In genomic region chr13:70339738-70340137, GRCh38 we compare ENCODE assay signal across 12 cellular contexts.
DNase-seq lines count a peak whose midpoint lies in the region; ATAC-seq, FAIRE-seq and TF ChIP-seq lines count a peak whose summit lies in the region.
"Had no signal": no experiment of that assay in that cellular context is flagged by ENCODE, and none has a peak within 500 bp of the region (broad histone marks: within the 10 kb centered on the region; RNA-seq: fewer than 3 reads in every experiment).

No MANE protein-coding gene starts in this region.

- no peaks in the 10 kb centered on the region for H3K27me3 ChIP-seq in IMR-90 (ENCODE audit: control insufficient read depth, insufficient read depth, low read length)
- H3K27me3 ChIP-seq in HepG2 (ENCODE audit: control insufficient read depth in 1 of 2, insufficient read depth in 2 of 2, low read length in 2 of 2), result no peaks in the 10 kb centered on the region
- H3K27me3 ChIP-seq: upper lobe of right lung had no signal

- H4K20me1 ChIP-seq in IMR-90 (ENCODE audit: insufficient read depth, low read length) (no peaks in the 10 kb centered on the region), HepG2 (ENCODE audit: insufficient read depth, low read length) (no peaks in the 10 kb centered on the region)

- H2AK5ac ChIP-seq in IMR-90 (ENCODE audit: low read depth, low read length), result no peak overlapping the region

- H2AK9ac ChIP-seq in IMR-90 (replicated peaks; ENCODE audit: low read depth, low read length, poor library complexity), result no peak overlapping the region

- H3K79me1 ChIP-seq in IMR-90 (ENCODE audit: low read depth in 1 of 2, low read length in 2 of 2), result no peaks in the 10 kb centered on the region

- TF ChIP-seq EP300 in HepG2 (IDR thresholded peaks at IDR 0.05; ENCODE audit: low read depth in 2 of 2, low read length in 2 of 2), result no peak
- TF ChIP-seq EP300 in HepG2 (CRISPR knock-in tag; IDR thresholded peaks at IDR 0.05; ENCODE audit: borderline replicate concordance), result no peak

- H3K4ac ChIP-seq in IMR-90 (ENCODE audit: low read depth, low read length), result no peak overlapping the region

- BruUV-seq in IMR-90 (replicated peaks; lab: Mats Ljungman, UMichigan), result no TSS peak
- no TSS peak for BruUV-seq in HepG2 (replicated peaks; lab: Mats Ljungman, UMichigan)

- POLR2A ChIA-PET in IMR-90 (lab: Charles Lee; ENCODE audit: unreplicated experiment), result no interaction called here
- POLR2A ChIA-PET in HepG2 (lab: Yijun Ruan, JAX), result no interaction called here
- POLR2A ChIA-PET in activated CD4-positive, alpha-beta memory T cell treated with anti-CD3 and anti-CD28 coated beads, Interleukin-2, amount 10 ng/mL, durations not matched to agents 7 days and 5 days (lab: Charles Lee), result no interaction called here

- intact Hi-C loops in IMR-90 (cut with micrococcal nuclease) (no loop called here), HepG2 (cut with micrococcal nuclease; ENCODE audit: unreplicated experiment) (loop anchor here (1.0 kb wide), 1 partner anchor 229 kb away; no protein-coding TSS in a partner anchor)

- H3K27ac ChIP-seq in IMR-90 (ENCODE audit: insufficient read depth, low read length) (no peak overlapping the region), VCaP (no peak overlapping the region), HepG2 (ENCODE audit: extremely low read length, insufficient read depth, low read length) (no peak overlapping the region)
- H3K27ac ChIP-seq: upper lobe of right lung had no signal

- ATAC-seq in IMR-90 (ENCODE audit: low read depth), result no peak
- peak; percentile 92 for ATAC-seq in HepG2
- ATAC-seq in HG02840 (IDR thresholded peaks at IDR 0.05; ENCODE audit: low FRiP score, unreplicated experiment), result no peak
- ATAC-seq: left cardiac atrium, T-helper 17 cell, upper lobe of right lung had no signal

- H3K4me1 ChIP-seq in IMR-90 (ENCODE audit: control insufficient read depth, insufficient read depth, low read length), result no peaks in the 10 kb centered on the region
- H3K4me1 ChIP-seq in HepG2 (ENCODE audit: insufficient read depth, low read length), result no peaks in the 10 kb centered on the region
- H3K4me1 ChIP-seq: upper lobe of right lung had no signal

- no peak overlapping the region for H4K8ac ChIP-seq in IMR-90 (ENCODE audit: low read depth in 2 of 2, low read length in 2 of 2)

- H2BK15ac ChIP-seq in IMR-90 (ENCODE audit: low read depth, low read length), result no peak overlapping the region

- peaks cover 2% of the 10 kb centered on the region for H3K9me3 Mint-ChIP-seq in activated CD4-positive, alpha-beta memory T cell treated with anti-CD3 and anti-CD28 coated beads, Interleukin-2, amount 10 ng/mL, durations not matched to agents 7 days and 5 days

- H3K18ac ChIP-seq in IMR-90 (ENCODE audit: low read depth, low read length), result no peak overlapping the region

- peaks cover 6% of the 10 kb centered on the region; the same call in 1 of the 2 replicates for H3K9me3 ChIP-seq in IMR-90 (ENCODE audit: control insufficient read depth, insufficient read depth, low read length)
- no peaks in the 10 kb centered on the region for H3K9me3 ChIP-seq in HepG2 (ENCODE audit: low read length)
- H3K9me3 ChIP-seq: upper lobe of right lung had no signal

- H3K14ac ChIP-seq in IMR-90 (replicated peaks; ENCODE audit: low read depth, low read length), result no peak overlapping the region

- H3K27me3 Mint-ChIP-seq in activated CD4-positive, alpha-beta memory T cell treated with anti-CD3 and anti-CD28 coated beads, Interleukin-2, amount 10 ng/mL, durations not matched to agents 7 days and 5 days, result no peaks in the 10 kb centered on the region
- H3K27me3 Mint-ChIP-seq: T-helper 17 cell had no signal

- no peak overlapping the region for H2BK5ac ChIP-seq in IMR-90 (ENCODE audit: low read depth, low read length, poor library complexity, severe bottlenecking)

- dilution Hi-C loops in IMR-90 (cut with HindIII; ENCODE audit: low sequenced_read_pairs, unreplicated experiment), result no loop called here

- TF ChIP-seq CTCF in IMR-90 (conservative IDR thresholded peaks at IDR 0.05; ENCODE audit: low read depth, low read length) (peak; percentile 15; the same call in 1 of the 2 replicates), VCaP (conservative IDR thresholded peaks at IDR 0.05) (peak; percentile 40), HepG2 (CRISPR knock-in tag; IDR thresholded peaks at IDR 0.05) (peak; percentile 53), foreskin fibroblast (IDR thresholded peaks at IDR 0.05; ENCODE audit: low read depth, low read length) (no peak)

- H3K4me1 Mint-ChIP-seq in activated CD4-positive, alpha-beta memory T cell treated with anti-CD3 and anti-CD28 coated beads, Interleukin-2, amount 10 ng/mL, durations not matched to agents 7 days and 5 days, result no peaks in the 10 kb centered on the region
- H3K4me1 Mint-ChIP-seq: T-helper 17 cell had no signal

- CTCF ChIA-PET in IMR-90 (lab: Yijun Ruan, JAX) (no interaction called here), HepG2 (lab: Yijun Ruan, JAX; ENCODE audit: low intra/inter-chr PET ratio, low total read pairs) (interaction anchor here (1.9 kb wide), 1 partner anchor 229 kb away, joined by 14 read pairs; no protein-coding TSS in a partner anchor)
- CTCF ChIA-PET in activated CD4-positive, alpha-beta memory T cell treated with anti-CD3 and anti-CD28 coated beads, Interleukin-2, amount 10 ng/mL, durations not matched to agents 7 days and 5 days (lab: Charles Lee), result no interaction called here

- no peak overlapping the region for H2BK20ac ChIP-seq in IMR-90 (ENCODE audit: low read depth, low read length)

- no peak for TF ChIP-seq POLR2A in IMR-90 (IDR thresholded peaks at IDR 0.05; ENCODE audit: low read depth, low read length)
- no peak for TF ChIP-seq POLR2A in HepG2 (IDR thresholded peaks at IDR 0.05; ENCODE audit: insufficient read depth in 1 of 2, low read depth in 2 of 2, low read length in 2 of 2)

- H3K79me2 ChIP-seq in HepG2 (ENCODE audit: insufficient read depth, low read length), result no peaks in the 10 kb centered on the region

- H4K5ac ChIP-seq in IMR-90 (ENCODE audit: low read depth, low read length), result no peak overlapping the region

- peak; percentile 40 for DNase-seq in ELR (ENCODE audit: low read depth)
- DNase-seq in IMR-90, result no peak
- DNase-seq in HepG2 (ENCODE audit: low spot score), result peak; percentile 21
- DNase-seq in foreskin fibroblast, result no peak
- DNase-seq in cerebellar nuclear complex (lab: John Stamatoyannopoulos, UW), result no peak
- no peak for DNase-seq in activated CD4-positive, alpha-beta memory T cell treated with anti-CD3 and anti-CD28 coated beads, Interleukin-2, amount 10 ng/mL, durations not matched to agents 7 days and 5 days
- DNase-seq: central memory CD4-positive, alpha-beta T cell; left cardiac atrium; T-helper 17 cell; upper lobe of right lung had no signal

- H3K27ac Mint-ChIP-seq in activated CD4-positive, alpha-beta memory T cell treated with anti-CD3 and anti-CD28 coated beads, Interleukin-2, amount 10 ng/mL, durations not matched to agents 7 days and 5 days, result no peak overlapping the region
- H3K27ac Mint-ChIP-seq: T-helper 17 cell had no signal

- WGBS in IMR-90 (ENCODE audit: extremely low coverage in 2 of 2, insufficient read length in 1 of 2), 2 experiments, result no CpG with 5 or more reads among the region's 4 CpGs
- WGBS in HepG2 (ENCODE audit: low lambda C conversion rate), result 12% methylated on average over 4 of the region's 4 CpGs

- H3K4me3 ChIP-seq in IMR-90 (ENCODE audit: insufficient read depth, low read depth, low read length) (no peak overlapping the region), HepG2 (replicated peaks in 1 of 3; ENCODE audit: insufficient read depth in 1 of 3, low read depth in 2 of 3, low read length in 3 of 3) (no peak overlapping the region), foreskin fibroblast (ENCODE audit: low read depth in 1 of 2, low read length in 2 of 2) (no peak overlapping the region)
- H3K4me3 ChIP-seq: upper lobe of right lung had no signal

- H3K56ac ChIP-seq in IMR-90 (ENCODE audit: extremely low read depth, insufficient read depth, low read length), result no peak overlapping the region

- H2AFZ ChIP-seq in IMR-90 (replicated peaks; ENCODE audit: low read length, poor library complexity) (no peak overlapping the region), HepG2 (ENCODE audit: low read length) (no peak overlapping the region)

- H2BK120ac ChIP-seq in IMR-90 (ENCODE audit: low read depth, low read length), result no peak overlapping the region

- no peak for TF ChIP-seq RAD21 in IMR-90 (IDR thresholded peaks at IDR 0.05; ENCODE audit: low read length)
- no peak for TF ChIP-seq RAD21 in HepG2 (CRISPR knock-in tag; IDR thresholded peaks at IDR 0.05)

- no peak overlapping the region for H3K4me2 ChIP-seq in IMR-90 (ENCODE audit: low read depth, low read length)
- no peak overlapping the region for H3K4me2 ChIP-seq in HepG2 (ENCODE audit: low read depth, low read length)

- FAIRE-seq in HepG2 (lab: Jason Lieb, UNC), result peak; percentile 62

- no peak overlapping the region for H4K91ac ChIP-seq in IMR-90 (ENCODE audit: insufficient read depth, low read depth, low read length)

- H3K23ac ChIP-seq in IMR-90 (ENCODE audit: low read depth, low read length), result no peak overlapping the region

- H3K36me3 Mint-ChIP-seq in activated CD4-positive, alpha-beta memory T cell treated with anti-CD3 and anti-CD28 coated beads, Interleukin-2, amount 10 ng/mL, durations not matched to agents 7 days and 5 days (ENCODE audit: low read depth), result no peaks in the 10 kb centered on the region

- in situ Hi-C loops in IMR-90 (cut with MboI; ENCODE audit: low sequenced_read_pairs) (no loop called here), HepG2 (cut with HindIII; ENCODE audit: extremely low pct_ligation_motif_present, low pct_unique_long_range_greater_than_20kb) (loop anchor here (10.0 kb wide), 1 partner anchor 225 kb away; no protein-coding TSS in a partner anchor)

- H3K36me3 ChIP-seq in IMR-90 (ENCODE audit: control insufficient read depth, insufficient read depth, low read length), result no peaks in the 10 kb centered on the region
- no peaks in the 10 kb centered on the region for H3K36me3 ChIP-seq in HepG2 (replicated peaks in 1 of 2; ENCODE audit: control insufficient read depth in 1 of 2, insufficient read depth in 2 of 2, low read length in 2 of 2)
- H3K36me3 ChIP-seq: upper lobe of right lung had no signal

- no peaks in the 10 kb centered on the region for H3K9me1 ChIP-seq in IMR-90 (ENCODE audit: insufficient read depth, low read length)

- H3K9ac ChIP-seq in IMR-90 (ENCODE audit: low read depth, low read length) (no peak overlapping the region), HepG2 (ENCODE audit: insufficient read depth, low read depth, low read length) (no peak overlapping the region)

- no peak overlapping the region for H3K4me3 Mint-ChIP-seq in activated CD4-positive, alpha-beta memory T cell treated with anti-CD3 and anti-CD28 coated beads, Interleukin-2, amount 10 ng/mL, durations not matched to agents 7 days and 5 days
- H3K4me3 Mint-ChIP-seq: T-helper 17 cell had no signal

TF ChIP-seq in IMR-90, 13 proteins besides CTCF, POLR2A, EP300 and RAD21 (continues in another document):
- TF ChIP-seq NFE2L2 (IDR thresholded peaks at IDR 0.05; ENCODE audit: low read depth, low read length) (no peak), RFX5 (IDR thresholded peaks at IDR 0.05; ENCODE audit: low read depth, low read length) (no peak), SMC3 (IDR thresholded peaks at IDR 0.05; ENCODE audit: low read depth, low read length) (no peak)

TF ChIP-seq in HepG2, 621 proteins besides CTCF, POLR2A, EP300 and RAD21 (continues in another document):
- peak; percentile 35 for TF ChIP-seq STAG1 (CRISPR knock-in tag; IDR thresholded peaks at IDR 0.05)
- no peak for TF ChIP-seq ZSCAN20 (CRISPR knock-in tag; IDR thresholded peaks at IDR 0.05; ENCODE audit: borderline replicate concordance)
- no peak for TF ChIP-seq ADNP (CRISPR knock-in tag; IDR thresholded peaks at IDR 0.05)

Comparison
In these comparisons a context has a peak if more than half of its experiments do, and no peak if none do; other contexts are left out.
1. DNase-seq: peak in ELR (single experiment) and HepG2 (single experiment); none in IMR-90 (single experiment), foreskin fibroblast (0 of 2), cerebellar nuclear complex (0 of 2) and activated CD4-positive, alpha-beta memory T cell treated with anti-CD3 and anti-CD28 coated beads, Interleukin-2, amount 10 ng/mL, durations not matched to agents 7 days and 5 days (single experiment).